Comparison of ENCODE assay signal across 11 cellular contexts in genomic region chr3:188854395-188855149, GRCh38.
DNase-seq lines count a peak whose midpoint lies in the region; ATAC-seq and TF ChIP-seq lines count a peak whose summit lies in the region.
"Had no signal": no experiment of that assay in that cellular context is flagged by ENCODE, and none has a peak within 500 bp of the region (broad histone marks: within the 10 kb centered on the region; RNA-seq: fewer than 3 reads in every experiment).

No MANE protein-coding gene starts in this region.

- H3K27me3 Mint-ChIP-seq in activated naive CD8-positive, alpha-beta T cell treated with anti-CD3 and anti-CD28 coated beads, Interleukin-2, amount 50 U/mL, for 24 hours: no peaks in the 10 kb centered on the region

- peak overlapping the region; percentile 1 for H2AFZ ChIP-seq in ACC112 (ENCODE audit: low read length, unreplicated experiment)

- H3K9me3 Mint-ChIP-seq in activated naive CD8-positive, alpha-beta T cell treated with anti-CD3 and anti-CD28 coated beads, Interleukin-2, amount 50 U/mL, for 24 hours: no peaks in the 10 kb centered on the region
- H3K9me3 Mint-ChIP-seq: activated T-cell treated with anti-CD3 and anti-CD28 coated beads, Interleukin-2, amount 50 U/mL, for 72 hours had no signal

- in situ Hi-C loops in SK-MEL-5 (cut with HindIII; ENCODE audit: low pct_unique_long_range_greater_than_20kb, low sequenced_read_pairs): no loop called here

- no peaks in the 10 kb centered on the region for H3K36me3 ChIP-seq in ACC112 (ENCODE audit: insufficient read depth, low read length)

- H3K4me3 ChIP-seq in ACC112 (ENCODE audit: low read depth, low read length) (0 out of 2 replicates have a peak overlapping the region, but pooled peaks have one; percentile 5), fibroblast of pulmonary artery (replicated peaks; ENCODE audit: low read depth, low read length) (no peak overlapping the region)

- no peaks in the 10 kb centered on the region for H3K27me3 ChIP-seq in ACC112 (ENCODE audit: insufficient read depth, low read length)

- H3K4me1 ChIP-seq in ACC112 (ENCODE audit: control insufficient read depth, insufficient read depth, low read length, unreplicated experiment): peaks cover 23% of the 10 kb centered on the region

- H3K4me1 Mint-ChIP-seq in activated naive CD8-positive, alpha-beta T cell treated with anti-CD3 and anti-CD28 coated beads, Interleukin-2, amount 50 U/mL, for 24 hours: no peaks in the 10 kb centered on the region

- H3K4me3 Mint-ChIP-seq in activated naive CD8-positive, alpha-beta T cell treated with anti-CD3 and anti-CD28 coated beads, Interleukin-2, amount 50 U/mL, for 24 hours: no peak overlapping the region
- H3K4me3 Mint-ChIP-seq: activated T-cell treated with anti-CD3 and anti-CD28 coated beads, Interleukin-2, amount 50 U/mL, for 72 hours had no signal

- no peak for TF ChIP-seq CTCF in fibroblast of pulmonary artery (IDR thresholded peaks at IDR 0.05; ENCODE audit: low read length, missing control alignments)
- TF ChIP-seq CTCF in omental fat pad (IDR thresholded peaks at IDR 0.05): no peak

- DNase-seq in SK-MEL-5 (ENCODE audit: low read depth, low spot score) (peak; percentile 19), fibroblast of pulmonary artery (ENCODE audit: low read depth) (peak; percentile 86), omental fat pad (ENCODE audit: low spot score) (no peak), iPS-NIHi11 (ENCODE audit: low spot score) (no peak), islet precursor cell (no peak), NCI-H128 (lab: John Stamatoyannopoulos, UW; ENCODE audit: unreplicated experiment) (no peak)
- DNase-seq in activated naive CD8-positive, alpha-beta T cell treated with anti-CD3 and anti-CD28 coated beads, Interleukin-2, amount 50 U/mL, for 24 hours: no peak
- DNase-seq: activated T-cell treated with anti-CD3 and anti-CD28 coated beads, Interleukin-2, amount 50 U/mL, for 72 hours; GDM1 had no signal

- peak; percentile 28 for ATAC-seq in omental fat pad (ENCODE audit: low FRiP score)
- no peak for ATAC-seq in activated naive CD8-positive, alpha-beta T cell treated with anti-CD3 and anti-CD28 coated beads, Interleukin-2, amount 50 U/mL, for 24 hours
- ATAC-seq: activated T-cell treated with anti-CD3 and anti-CD28 coated beads, Interleukin-2, amount 50 U/mL, for 72 hours had no signal

- H3K36me3 Mint-ChIP-seq in activated naive CD8-positive, alpha-beta T cell treated with anti-CD3 and anti-CD28 coated beads, Interleukin-2, amount 50 U/mL, for 24 hours (ENCODE audit: low read depth): no peaks in the 10 kb centered on the region

- no peak overlapping the region for H3K27ac Mint-ChIP-seq in activated naive CD8-positive, alpha-beta T cell treated with anti-CD3 and anti-CD28 coated beads, Interleukin-2, amount 50 U/mL, for 24 hours

- H3K27ac ChIP-seq in ACC112 (ENCODE audit: low read depth, low read length): peak overlapping the region; percentile 85
- H3K27ac ChIP-seq: VCaP had no signal

- H3K79me2 ChIP-seq in ACC112 (ENCODE audit: control insufficient read depth, insufficient read depth, low read length, unreplicated experiment): no peaks in the 10 kb centered on the region

Comparison
In these comparisons a context has a peak if more than half of its experiments do, and no peak if none do; other contexts are left out.
1. DNase-seq: peak in SK-MEL-5 (single experiment) and fibroblast of pulmonary artery (single experiment); none in omental fat pad (single experiment), iPS-NIHi11 (single experiment), activated naive CD8-positive, alpha-beta T cell treated with anti-CD3 and anti-CD28 coated beads, Interleukin-2, amount 50 U/mL, for 24 hours (single experiment), islet precursor cell (single experiment) and NCI-H128 (single experiment).